Comparison of ENCODE assay signal across 1 cellular context in the genomic region with DNA sequence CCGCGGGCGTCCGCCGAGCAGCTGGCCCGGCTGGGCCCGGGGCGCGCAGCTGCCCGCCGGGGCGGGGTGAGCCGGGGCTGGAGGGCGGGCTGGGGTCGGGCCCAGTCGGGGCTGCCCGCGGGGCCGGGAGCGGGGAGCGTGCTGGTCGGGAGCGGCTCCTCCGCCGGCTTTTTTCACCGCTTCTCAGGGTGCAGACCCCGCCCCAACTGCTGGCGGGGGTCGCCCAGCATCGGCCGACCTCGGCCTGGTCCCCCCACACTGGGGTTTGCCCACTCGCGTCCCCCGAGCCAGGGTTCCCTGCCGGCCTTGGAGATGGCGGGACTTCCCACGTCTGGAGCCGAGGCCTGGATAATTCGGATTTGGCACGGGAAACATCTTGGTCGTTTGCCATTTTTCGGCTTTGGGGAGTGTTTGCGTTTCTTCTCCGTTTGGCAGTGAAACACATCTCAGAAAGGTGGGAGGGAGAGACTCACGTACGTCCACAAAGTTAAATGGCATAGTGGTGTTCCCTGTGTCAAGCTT.
TF ChIP-seq lines count a peak whose summit lies in the region.

No MANE protein-coding gene starts in this region.

TF ChIP-seq in GM12878, 131 proteins besides CTCF, POLR2A, EP300 and RAD21 (continued from another document):
- TF ChIP-seq, protein P1, sequence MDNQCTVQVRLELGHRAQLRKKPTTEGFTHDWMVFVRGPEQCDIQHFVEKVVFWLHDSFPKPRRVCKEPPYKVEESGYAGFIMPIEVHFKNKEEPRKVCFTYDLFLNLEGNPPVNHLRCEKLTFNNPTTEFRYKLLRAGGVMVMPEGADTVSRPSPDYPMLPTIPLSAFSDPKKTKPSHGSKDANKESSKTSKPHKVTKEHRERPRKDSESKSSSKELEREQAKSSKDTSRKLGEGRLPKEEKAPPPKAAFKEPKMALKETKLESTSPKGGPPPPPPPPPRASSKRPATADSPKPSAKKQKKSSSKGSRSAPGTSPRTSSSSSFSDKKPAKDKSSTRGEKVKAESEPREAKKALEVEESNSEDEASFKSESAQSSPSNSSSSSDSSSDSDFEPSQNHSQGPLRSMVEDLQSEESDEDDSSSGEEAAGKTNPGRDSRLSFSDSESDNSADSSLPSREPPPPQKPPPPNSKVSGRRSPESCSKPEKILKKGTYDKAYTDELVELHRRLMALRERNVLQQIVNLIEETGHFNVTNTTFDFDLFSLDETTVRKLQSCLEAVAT (IDR thresholded peaks at IDR 0.05): 0 out of 2 replicates have a peak, but pooled peaks have one; percentile 14
- TF ChIP-seq DPF2 (IDR thresholded peaks at IDR 0.05) (no peak), NFXL1 (IDR thresholded peaks at IDR 0.05; ENCODE audit: borderline replicate concordance) (no peak)
